9 cellular contexts compared by ENCODE assay signal in the genomic region with DNA sequence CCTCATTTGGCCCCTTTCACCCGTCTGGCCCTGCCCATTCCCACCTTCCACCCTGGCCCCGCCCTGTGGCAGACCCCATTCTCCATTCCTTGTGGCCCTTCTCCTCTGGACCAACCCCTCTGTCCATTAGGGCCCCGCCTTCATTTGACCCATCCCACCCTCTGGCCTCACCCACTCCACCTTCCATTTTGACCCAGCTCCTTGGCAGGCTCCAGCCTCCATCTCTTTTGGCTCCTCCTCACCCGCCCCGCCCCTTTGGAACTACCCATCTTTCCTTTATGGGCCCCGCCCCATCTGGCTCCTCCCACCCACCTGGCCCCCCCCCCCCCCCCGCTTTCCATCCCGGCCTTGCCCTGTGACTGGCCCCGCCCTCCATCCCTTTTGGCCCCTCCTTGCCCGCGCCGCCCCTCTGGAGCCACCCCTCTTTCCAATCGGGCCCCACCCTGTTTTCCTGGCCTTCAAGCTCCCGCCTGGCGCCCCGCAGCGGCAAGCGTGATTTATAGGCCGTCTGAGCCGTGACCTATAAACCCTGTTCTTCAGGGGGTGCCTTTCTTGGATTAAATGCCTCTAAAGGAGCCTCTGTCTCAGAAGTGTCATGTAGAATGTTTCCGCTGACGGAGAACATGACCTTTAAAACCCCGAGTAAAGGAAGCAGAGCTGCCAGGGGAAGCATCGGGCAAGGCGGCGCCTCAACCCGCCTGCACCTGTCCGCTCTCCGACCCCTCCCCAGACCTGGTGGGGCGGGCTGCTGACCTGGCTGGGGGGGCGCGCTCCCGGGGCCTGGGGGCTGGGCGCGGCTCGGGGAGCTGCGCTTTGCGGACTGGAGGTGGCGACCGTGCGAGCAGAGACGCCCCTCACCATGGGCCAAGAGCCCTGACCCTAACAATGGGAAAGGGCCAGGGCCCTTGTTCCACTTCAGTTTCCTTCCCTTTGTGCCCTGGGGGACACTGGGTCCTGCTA.
A peak's percentile ranks its signal among the peaks of the same experiment; 100 is the strongest.
DNase-seq lines count a peak whose midpoint lies in the region; ATAC-seq, FAIRE-seq and TF ChIP-seq lines count a peak whose summit lies in the region.
"Had no signal": no experiment of that assay in that cellular context is flagged by ENCODE, and none has a peak within 500 bp of the region (broad histone marks: within the 10 kb centered on the region; RNA-seq: fewer than 3 reads in every experiment).

No MANE protein-coding gene starts in this region.

- H3K36me3 ChIP-seq in Panc1 (ENCODE audit: control insufficient read depth, insufficient read depth, low read length) (no peaks in the 10 kb centered on the region), kidney epithelial cell (ENCODE audit: control insufficient read depth, insufficient read depth, low read length) (no peaks in the 10 kb centered on the region)

- no peak for TF ChIP-seq CTCF in Panc1 (IDR thresholded peaks at IDR 0.05)
- peak; percentile 2 for TF ChIP-seq CTCF in kidney epithelial cell (IDR thresholded peaks at IDR 0.05; ENCODE audit: insufficient read depth, low read length, poor library complexity, severe bottlenecking)

- CTCF ChIA-PET in Panc1 (lab: Charles Lee) = interaction anchor here (0.7 kb wide), 1 partner anchor 47 kb away, joined by 10 read pairs; no protein-coding TSS in a partner anchor

- H3K36me3 Mint-ChIP-seq in activated naive CD8-positive, alpha-beta T cell treated with anti-CD3 and anti-CD28 coated beads, Interleukin-2, amount 10 ng/mL, durations not matched to agents 7 days and 5 days = no peaks in the 10 kb centered on the region

- DNase-seq in H54 (ENCODE audit: insufficient read length, low spot score) = peak; percentile 69
- peak; percentile 4 for DNase-seq in Panc1 (ENCODE audit: low read depth, low spot score)
- peak; percentile 74 for DNase-seq in activated naive CD8-positive, alpha-beta T cell treated with anti-CD3 and anti-CD28 coated beads, Interleukin-2, amount 10 ng/mL, durations not matched to agents 7 days and 5 days
- DNase-seq in kidney epithelial cell (ENCODE audit: low read depth) = peak; percentile 56
- DNase-seq in stimulated activated CD8-positive, alpha-beta memory T cell treated with anti-CD3 and anti-CD28 coated beads, Interleukin-15, amount 100 ng/mL, for 48 hours (ENCODE audit: low read depth in 2 of 2) = peak; percentile 70 to 76
- no peak for DNase-seq in putamen (ENCODE audit: low spot score)

- ATAC-seq in Panc1 (peak; percentile 53), HG03378 (IDR thresholded peaks at IDR 0.05; ENCODE audit: unreplicated experiment) (no peak), GM18520 (IDR thresholded peaks at IDR 0.05; ENCODE audit: unreplicated experiment) (no peak)
- peak; percentile 63 for ATAC-seq in activated naive CD8-positive, alpha-beta T cell treated with anti-CD3 and anti-CD28 coated beads, Interleukin-2, amount 10 ng/mL, durations not matched to agents 7 days and 5 days (ENCODE audit: low read depth)

- POLR2A ChIA-PET in Panc1 (lab: Charles Lee) = interaction anchor here (0.6 kb wide), 1 partner anchor 119 kb away, joined by 17 read pairs; no protein-coding TSS in a partner anchor
- POLR2A ChIA-PET in activated naive CD8-positive, alpha-beta T cell treated with anti-CD3 and anti-CD28 coated beads, Interleukin-2, amount 10 ng/mL, durations not matched to agents 7 days and 5 days (lab: Charles Lee) = no interaction called here

- H3K4me1 ChIP-seq in Panc1 (ENCODE audit: control insufficient read depth, insufficient read depth, low read length) = peaks cover 23% of the 10 kb centered on the region

- H3K27me3 ChIP-seq in Panc1 (ENCODE audit: control insufficient read depth, insufficient read depth, low read length) = no peaks in the 10 kb centered on the region
- peaks cover 21% of the 10 kb centered on the region for H3K27me3 ChIP-seq in kidney epithelial cell (ENCODE audit: control insufficient read depth, insufficient read depth, low read length)

- intact Hi-C loops in Panc1 (cut with micrococcal nuclease; ENCODE audit: unreplicated experiment) = no loop called here

- H3K4me3 ChIP-seq in Panc1 (ENCODE audit: low read depth in 2 of 2, low read length in 2 of 2) = peak overlapping the region in 1 of 2 experiments; percentile 16; a peak in 1 of 4 replicates
- no peak overlapping the region for H3K4me3 ChIP-seq in kidney epithelial cell (ENCODE audit: low read depth, low read length)

- no peaks in the 10 kb centered on the region for H3K9me3 ChIP-seq in Panc1 (ENCODE audit: control insufficient read depth, insufficient read depth, low read depth, low read length)

- TF ChIP-seq POLR2A in H54 (IDR thresholded peaks at IDR 0.05; ENCODE audit: low read depth, low read length) = no peak

- FAIRE-seq in H54 (lab: Jason Lieb, UNC) = peak; percentile 27
- FAIRE-seq: islet of Langerhans had no signal

- H3K9me3 Mint-ChIP-seq in activated naive CD8-positive, alpha-beta T cell treated with anti-CD3 and anti-CD28 coated beads, Interleukin-2, amount 10 ng/mL, durations not matched to agents 7 days and 5 days = no peaks in the 10 kb centered on the region

- peaks cover 19% of the 10 kb centered on the region for H3K4me1 Mint-ChIP-seq in activated naive CD8-positive, alpha-beta T cell treated with anti-CD3 and anti-CD28 coated beads, Interleukin-2, amount 10 ng/mL, durations not matched to agents 7 days and 5 days

- no peak overlapping the region for H3K27ac ChIP-seq in Panc1 (ENCODE audit: low read length)

- H3K4me3 Mint-ChIP-seq in activated naive CD8-positive, alpha-beta T cell treated with anti-CD3 and anti-CD28 coated beads, Interleukin-2, amount 10 ng/mL, durations not matched to agents 7 days and 5 days = peak overlapping the region; percentile 84

- peaks cover 25% of the 10 kb centered on the region for H3K27me3 Mint-ChIP-seq in activated naive CD8-positive, alpha-beta T cell treated with anti-CD3 and anti-CD28 coated beads, Interleukin-2, amount 10 ng/mL, durations not matched to agents 7 days and 5 days

- H3K27ac Mint-ChIP-seq in activated naive CD8-positive, alpha-beta T cell treated with anti-CD3 and anti-CD28 coated beads, Interleukin-2, amount 10 ng/mL, durations not matched to agents 7 days and 5 days = peak overlapping the region; percentile 73

- BruUV-seq in Panc1 (replicated peaks; lab: Mats Ljungman, UMichigan) = no TSS peak

- in situ Hi-C loops in Panc1 (cut with HindIII; ENCODE audit: low pct_unique_long_range_greater_than_20kb, low sequenced_read_pairs) = no loop called here

Comparison
In these comparisons a context has a peak if more than half of its experiments do, and no peak if none do; other contexts are left out.
1. ATAC-seq: peak in Panc1 (single experiment) and activated naive CD8-positive, alpha-beta T cell treated with anti-CD3 and anti-CD28 coated beads, Interleukin-2, amount 10 ng/mL, durations not matched to agents 7 days and 5 days (single experiment); none in HG03378 (single experiment) and GM18520 (single experiment).